In genomic region chr12:92928962-92929915, GRCh38 we compare ENCODE assay signal across 8 cellular contexts. TPM values are rescaled to one million over a fixed set of nuclear protein-coding genes. Genes with fewer than 3 reads are reported as not detected.
DNase-seq lines count a peak whose midpoint lies in the region; ATAC-seq and TF ChIP-seq lines count a peak whose summit lies in the region.

TSS of gene EEA1 (minus strand) at chr12:92929295. CDS start at chr12:92929066, 229 bp downstream.

- DNase-seq in GM12864 (ENCODE audit: low read depth): peak; percentile 91
- DNase-seq in NCI-H1105 (lab: John Stamatoyannopoulos, UW): peak; percentile 95
- DNase-seq in SKM-1 treated with dmso at 0.1 percent for 144 hours (lab: John Stamatoyannopoulos, UW; ENCODE audit: unreplicated experiment): peak; percentile 80
- peak; percentile 98 for DNase-seq in activated naive CD8-positive, alpha-beta T cell treated with anti-CD3 and anti-CD28 coated beads for 36 hours
- peak; percentile 92 to 99 (median 98) for DNase-seq in head of caudate nucleus
- peak; percentile 96 to 97 (median 97) for DNase-seq in ovary
- peak; percentile 98 for DNase-seq in thyroid gland

- 0 to 1% (median 0%) methylated on average over 92 to 98 of the region's 98 CpGs for WGBS in ovary, 3 donors
- WGBS in thyroid gland, 2 donors: 0% methylated on average over 13 to 28 of the region's 98 CpGs

- TF ChIP-seq EP300 in ovary (IDR thresholded peaks at IDR 0.05): no peak

- H3K4me1 ChIP-seq in ovary (ENCODE audit: insufficient read depth) (peaks cover 5% of the 10 kb centered on the region), thyroid gland (peaks cover 11 to 12% of the 10 kb centered on the region in 2 donors)

- peaks cover 8% of the 10 kb centered on the region for H3K36me3 Mint-ChIP-seq in activated naive CD8-positive, alpha-beta T cell treated with anti-CD3 and anti-CD28 coated beads for 36 hours

- ATAC-seq in HG02623 (IDR thresholded peaks at IDR 0.05; ENCODE audit: unreplicated experiment): peak; percentile 80

- no peaks in the 10 kb centered on the region for H3K36me3 ChIP-seq in ovary
- H3K36me3 ChIP-seq in thyroid gland: no peaks in the 10 kb centered on the region

- peak within 1 kb of the TSS; percentile 97 to 99 for H3K27ac ChIP-seq in ovary
- H3K27ac ChIP-seq in thyroid gland: peak within 1 kb of the TSS; percentile 97 to 98 (median 97)

- H3K4me3 ChIP-seq in GM12864 (ENCODE audit: low read depth, low read length): peak within 1 kb of the TSS; percentile 82
- H3K4me3 ChIP-seq in ovary: peak within 1 kb of the TSS; percentile 54
- peak within 1 kb of the TSS; percentile 74 to 87 (median 75) for H3K4me3 ChIP-seq in thyroid gland (replicated peaks in 1 of 3)

- peak within 1 kb of the TSS; percentile 98 for H3K27ac Mint-ChIP-seq in activated naive CD8-positive, alpha-beta T cell treated with anti-CD3 and anti-CD28 coated beads for 36 hours

- H3K9me3 ChIP-seq in ovary (no peaks in the 10 kb centered on the region), thyroid gland (no peaks in the 10 kb centered on the region)

- H3K27me3 ChIP-seq in ovary (no peaks in the 10 kb centered on the region), thyroid gland (no peaks in the 10 kb centered on the region)

- intact Hi-C loops in head of caudate nucleus (cut with DNase I) (loop anchor here (5.0 to 10.0 kb wide), 2 partner anchors 144 to 448 kb away; partner anchors contain the start of gene NUDT4), ovary (cut with DNase I) (no loop called here), thyroid gland (cut with DNase I) (no loop called here)

- no peaks in the 10 kb centered on the region for H3K27me3 Mint-ChIP-seq in activated naive CD8-positive, alpha-beta T cell treated with anti-CD3 and anti-CD28 coated beads for 36 hours

- peak within 1 kb of the TSS; percentile 90 for H3K4me3 Mint-ChIP-seq in activated naive CD8-positive, alpha-beta T cell treated with anti-CD3 and anti-CD28 coated beads for 36 hours

- H3K4me1 Mint-ChIP-seq in activated naive CD8-positive, alpha-beta T cell treated with anti-CD3 and anti-CD28 coated beads for 36 hours: peaks cover 32% of the 10 kb centered on the region

- TF ChIP-seq CTCF in GM12864 (IDR thresholded peaks at IDR 0.05; ENCODE audit: low read depth, low read length, missing control alignments) (no peak), ovary (IDR thresholded peaks at IDR 0.05) (peak in 2 of 3 donors; percentile 28 to 38), thyroid gland (IDR thresholded peaks at IDR 0.05) (peak in 2 of 6 experiments; percentile 11 to 21)

- TF ChIP-seq POLR2A in ovary (IDR thresholded peaks at IDR 0.05): peak; percentile 93
- TF ChIP-seq POLR2A in thyroid gland (IDR thresholded peaks at IDR 0.05): peak; percentile 16 to 98

- no peaks in the 10 kb centered on the region for H3K9me3 Mint-ChIP-seq in activated naive CD8-positive, alpha-beta T cell treated with anti-CD3 and anti-CD28 coated beads for 36 hours

RNA-seq across cellular contexts. Expression of gene EEA1, which starts in this region (rescaled TPM):
- 10 to 100 TPM; 17.5 TPM for total RNA-seq in activated naive CD8-positive, alpha-beta T cell treated with anti-CD3 and anti-CD28 coated beads for 36 hours
- 10 to 100 TPM; 11.9 to 41.1 (median 33.3) TPM for total RNA-seq in ovary
- 10 to 100 TPM in 1 of 2 donors, 1 to 10 TPM in 1; 5.0 to 10.8 TPM for polyA plus RNA-seq in ovary
- 10 to 100 TPM; 16.0 to 21.8 (median 19.3) TPM for total RNA-seq in thyroid gland

Comparison
In these comparisons a context has a peak if more than half of its experiments do, and no peak if none do; other contexts are left out.
1. Peak in every context shown above with its lines: DNase-seq, ATAC-seq, H3K4me3 ChIP-seq and H3K27ac ChIP-seq.